1 cellular context compared by ENCODE assay signal in genomic region chr2:30897539-30897938, GRCh38.
TF ChIP-seq lines count a peak whose summit lies in the region.

No MANE protein-coding gene starts in this region.

TF ChIP-seq in WTC11, 78 proteins besides CTCF, POLR2A, EP300 and RAD21 (continued from another document):
- TF ChIP-seq, protein P1, sequence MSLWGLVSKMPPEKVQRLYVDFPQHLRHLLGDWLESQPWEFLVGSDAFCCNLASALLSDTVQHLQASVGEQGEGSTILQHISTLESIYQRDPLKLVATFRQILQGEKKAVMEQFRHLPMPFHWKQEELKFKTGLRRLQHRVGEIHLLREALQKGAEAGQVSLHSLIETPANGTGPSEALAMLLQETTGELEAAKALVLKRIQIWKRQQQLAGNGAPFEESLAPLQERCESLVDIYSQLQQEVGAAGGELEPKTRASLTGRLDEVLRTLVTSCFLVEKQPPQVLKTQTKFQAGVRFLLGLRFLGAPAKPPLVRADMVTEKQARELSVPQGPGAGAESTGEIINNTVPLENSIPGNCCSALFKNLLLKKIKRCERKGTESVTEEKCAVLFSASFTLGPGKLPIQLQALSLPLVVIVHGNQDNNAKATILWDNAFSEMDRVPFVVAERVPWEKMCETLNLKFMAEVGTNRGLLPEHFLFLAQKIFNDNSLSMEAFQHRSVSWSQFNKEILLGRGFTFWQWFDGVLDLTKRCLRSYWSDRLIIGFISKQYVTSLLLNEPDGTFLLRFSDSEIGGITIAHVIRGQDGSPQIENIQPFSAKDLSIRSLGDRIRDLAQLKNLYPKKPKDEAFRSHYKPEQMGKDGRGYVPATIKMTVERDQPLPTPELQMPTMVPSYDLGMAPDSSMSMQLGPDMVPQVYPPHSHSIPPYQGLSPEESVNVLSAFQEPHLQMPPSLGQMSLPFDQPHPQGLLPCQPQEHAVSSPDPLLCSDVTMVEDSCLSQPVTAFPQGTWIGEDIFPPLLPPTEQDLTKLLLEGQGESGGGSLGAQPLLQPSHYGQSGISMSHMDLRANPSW (CRISPR knock-in tag; conservative IDR thresholded peaks at IDR 0.05; ENCODE audit: low read depth): no peak
- TF ChIP-seq SP1 (CRISPR knock-in tag; conservative IDR thresholded peaks at IDR 0.05) (no peak), ZNF423 (CRISPR knock-in tag; IDR thresholded peaks at IDR 0.05) (no peak), MAX (CRISPR knock-in tag; IDR thresholded peaks at IDR 0.05) (no peak), GTF2I (CRISPR knock-in tag; conservative IDR thresholded peaks at IDR 0.05) (no peak), IRF2 (CRISPR knock-in tag; IDR thresholded peaks at IDR 0.05; ENCODE audit: borderline replicate concordance, low read depth) (no peak)
TF ChIP-seq in WTC11: peak in this region for 0.
